In the genomic region with DNA sequence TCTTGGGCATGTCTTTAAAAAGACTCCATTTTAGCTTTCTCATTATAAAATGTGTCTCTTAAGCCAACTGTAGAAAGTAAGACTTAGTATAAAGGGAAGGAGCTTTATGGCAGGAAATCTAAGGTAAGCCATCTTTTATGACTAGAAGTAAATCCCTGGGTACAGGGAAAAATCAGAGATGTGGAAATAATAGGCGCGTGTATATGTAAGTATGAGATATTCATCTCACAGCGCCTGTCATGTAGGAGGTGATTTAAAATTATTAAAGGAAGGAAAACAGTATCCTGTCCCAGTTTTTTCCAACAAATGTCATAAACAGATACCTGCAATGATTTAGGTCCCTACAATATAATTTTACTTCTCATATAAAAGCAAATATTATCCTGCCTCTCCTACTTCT, we compare ENCODE assay signal across 18 cellular contexts.
"Had no signal": no experiment of that assay in that cellular context is flagged by ENCODE, and none has a peak within 500 bp of the region (broad histone marks: within the 10 kb centered on the region; RNA-seq: fewer than 3 reads in every experiment).

No MANE protein-coding gene starts in this region.

- H3K4me3 ChIP-seq: esophagus muscularis mucosa, heart right ventricle, right atrium auricular region, suprapubic skin had no signal

- H3K4me3 Mint-ChIP-seq: immature natural killer cell; natural killer cell treated with Interleukin-12 subunit alpha and Interleukin-12 subunit beta and Interleukin-15 and Interleukin-18, amount 100 ng/mL, for 72 hours had no signal

- H3K9me3 ChIP-seq: right atrium auricular region, suprapubic skin had no signal

- H3K36me3 ChIP-seq: esophagus muscularis mucosa, heart right ventricle, right atrium auricular region, suprapubic skin had no signal

- H3K27me3 ChIP-seq: esophagus muscularis mucosa, heart right ventricle, right atrium auricular region, suprapubic skin had no signal

- H3K4me1 ChIP-seq: esophagus muscularis mucosa, right atrium auricular region had no signal

- H3K27ac ChIP-seq: esophagus muscularis mucosa, right atrium auricular region, suprapubic skin had no signal

- ATAC-seq: natural killer cell treated with Interleukin-12 subunit alpha and Interleukin-12 subunit beta and Interleukin-15 and Interleukin-18, amount 100 ng/mL, for 72 hours had no signal

- H3K9me3 Mint-ChIP-seq: immature natural killer cell had no signal

- H3K27ac Mint-ChIP-seq: immature natural killer cell; natural killer cell treated with Interleukin-12 subunit alpha and Interleukin-12 subunit beta and Interleukin-15 and Interleukin-18, amount 100 ng/mL, for 72 hours had no signal

- DNase-seq: activated CD4-positive, CD25-positive, alpha-beta regulatory T cell treated with anti-CD3 and anti-CD28 coated beads, Interleukin-2, amount 50 U/mL, for 72 hours; activated CD8-positive, alpha-beta memory T cell treated with anti-CD3 and anti-CD28 coated beads for 24 hours; activated CD8-positive, alpha-beta memory T cell treated with anti-CD3 and anti-CD28 coated beads, Interleukin-2, amount 50 U/mL, for 48 hours; activated effector memory CD4-positive, alpha-beta T cell treated with anti-CD3 and anti-CD28 coated beads, Interleukin-2, amount 50 U/mL, for 16 hours; activated naive CD4-positive, alpha-beta T cell treated with anti-CD3 and anti-CD28 coated beads, Interleukin-2, amount 50 U/mL, for 16 hours; activated T-cell treated with anti-CD3 and anti-CD28 coated beads, Interleukin-2, amount 50 U/mL, for 48 hours; cerebellar nuclear complex; effector memory CD4-positive, alpha-beta T cell; heart right ventricle; immature natural killer cell; kidney glomerular epithelial cell; nucleus accumbens; stimulated activated CD4-positive, alpha-beta T cell treated with anti-CD3 and anti-CD28 coated beads, Interleukin-2, amount 100 ng/mL, for 24 hours; stimulated activated naive CD4-positive, alpha-beta T cell treated with Interleukin-2 at 50 U/mL for 16 hours had no signal

- H3K4me1 Mint-ChIP-seq: immature natural killer cell had no signal

- H3K36me3 Mint-ChIP-seq: immature natural killer cell had no signal
